In the genomic region with DNA sequence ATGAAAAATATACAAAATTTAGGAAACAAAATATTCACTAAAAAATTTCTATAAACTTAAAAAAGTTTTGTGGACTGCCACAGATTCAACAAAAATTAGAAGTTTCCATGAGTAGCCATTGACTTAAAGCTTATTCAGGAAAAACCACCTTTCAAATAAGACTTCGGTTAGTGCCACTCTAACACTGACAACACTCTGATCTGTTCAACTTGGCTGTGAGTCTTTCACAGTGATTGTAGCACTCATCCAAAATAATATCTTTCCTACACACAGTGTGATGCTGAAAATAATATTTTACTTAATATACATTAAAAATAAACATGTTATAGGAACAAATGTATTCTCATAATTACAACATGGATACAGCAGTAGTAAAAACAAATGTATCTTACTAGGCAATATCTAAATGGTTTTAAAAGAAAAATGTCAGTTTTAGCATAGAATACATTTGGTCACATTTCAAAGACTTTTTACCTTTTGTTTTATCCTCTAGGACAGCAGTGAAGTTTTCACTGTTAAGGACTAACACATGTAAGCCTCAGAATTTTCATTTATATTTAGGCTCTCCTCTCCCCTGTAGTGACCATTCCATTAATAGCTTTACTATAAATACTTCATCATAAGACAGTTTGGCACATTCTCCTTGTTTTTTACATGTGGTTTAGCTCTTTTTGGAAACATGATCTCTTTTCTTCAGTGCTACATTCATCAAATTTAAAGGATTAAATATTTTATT, we compare ENCODE assay signal across 28 cellular contexts. TPM values are rescaled to one million over a fixed set of nuclear protein-coding genes. Genes with fewer than 3 reads are reported as not detected.
"Had no signal": no experiment of that assay in that cellular context is flagged by ENCODE, and none has a peak within 500 bp of the region (broad histone marks: within the 10 kb centered on the region; RNA-seq: fewer than 3 reads in every experiment).

TSS of gene ASB14 (minus strand) at position 527 of the 736 bp plus-strand sequence. CDS start 652 bp downstream, outside the sequence.

- H3K36me3 ChIP-seq: esophagus muscularis mucosa, left lung, lower lobe of right lung, neutrophil, pancreas, sigmoid colon, thoracic aorta, tibial nerve, upper lobe of left lung had no signal

- H3K27ac ChIP-seq: coronary artery, esophagus muscularis mucosa, foreskin keratinocyte, left lung, lower lobe of right lung, neutrophil, pancreas, sigmoid colon, thoracic aorta, tibial nerve, upper lobe of left lung had no signal

- H3K9me3 ChIP-seq: esophagus muscularis mucosa, left lung, lower lobe of right lung, neutrophil, pancreas, sigmoid colon, thoracic aorta, tibial nerve, upper lobe of left lung had no signal

- DNase-seq: dermis blood vessel endothelial cell; effector memory CD4-positive, alpha-beta T cell; foreskin keratinocyte; glutamatergic neuron; left lung; lower lobe of right lung; naive B cell; pancreas; sigmoid colon; small intestine; stimulated activated CD4-positive, alpha-beta T cell treated with anti-CD3 and anti-CD28 coated beads, Interleukin-15, amount 100 ng/mL, for 24 hours; stimulated activated CD4-positive, alpha-beta T cell treated with anti-CD3 and anti-CD28 coated beads, Interleukin-2, amount 100 ng/mL, for 48 hours; stimulated activated naive B cell treated with anti-CD40 and anti-IgM and Interleukin-4, amounts not matched to agents 10 μg/mL and 1 μg/mL and 100 μg/mL, for 72 hours; upper lobe of left lung had no signal

- H3K4me3 ChIP-seq: coronary artery, esophagus muscularis mucosa, left lung, lower lobe of right lung, pancreas, sigmoid colon, thoracic aorta, tibial nerve, upper lobe of left lung had no signal

- H3K4me1 ChIP-seq: esophagus muscularis mucosa, foreskin keratinocyte, left lung, lower lobe of right lung, pancreas, sigmoid colon, tibial nerve, upper lobe of left lung had no signal

- H3K27me3 ChIP-seq: esophagus muscularis mucosa, left lung, neutrophil, pancreas, sigmoid colon, tibial nerve, upper lobe of left lung had no signal

- ATAC-seq: foreskin keratinocyte; left lung; lower lobe of right lung; natural killer cell treated with Interleukin-12 subunit alpha and Interleukin-12 subunit beta and Interleukin-15 and Interleukin-18, amount 100 ng/mL, for 72 hours; pancreas; stimulated activated naive B cell treated with anti-CD40 and anti-IgM and Interleukin-4, amounts not matched to agents 10 μg/mL and 1 μg/mL and 100 μg/mL, for 72 hours had no signal

RNA-seq across cellular contexts. Expression of gene ASB14, which starts in this region (rescaled TPM):
- total RNA-seq: dermis blood vessel endothelial cell; endothelial cell of umbilical vein; epithelial cell of proximal tubule; esophagus muscularis mucosa; fibroblast of lung; foreskin keratinocyte; mesenteric fat pad; natural killer cell treated with Interleukin-12 subunit alpha and Interleukin-12 subunit beta and Interleukin-15 and Interleukin-18, amount 100 ng/mL, for 72 hours; neural crest cell; omental fat pad; posterior vena cava; sigmoid colon; thoracic aorta; tibial nerve had no signal
- polyA plus RNA-seq: fibroblast of lung, foreskin keratinocyte, keratinocyte, sigmoid colon, small intestine had no signal
